9 cellular contexts compared by ENCODE assay signal in the genomic region with DNA sequence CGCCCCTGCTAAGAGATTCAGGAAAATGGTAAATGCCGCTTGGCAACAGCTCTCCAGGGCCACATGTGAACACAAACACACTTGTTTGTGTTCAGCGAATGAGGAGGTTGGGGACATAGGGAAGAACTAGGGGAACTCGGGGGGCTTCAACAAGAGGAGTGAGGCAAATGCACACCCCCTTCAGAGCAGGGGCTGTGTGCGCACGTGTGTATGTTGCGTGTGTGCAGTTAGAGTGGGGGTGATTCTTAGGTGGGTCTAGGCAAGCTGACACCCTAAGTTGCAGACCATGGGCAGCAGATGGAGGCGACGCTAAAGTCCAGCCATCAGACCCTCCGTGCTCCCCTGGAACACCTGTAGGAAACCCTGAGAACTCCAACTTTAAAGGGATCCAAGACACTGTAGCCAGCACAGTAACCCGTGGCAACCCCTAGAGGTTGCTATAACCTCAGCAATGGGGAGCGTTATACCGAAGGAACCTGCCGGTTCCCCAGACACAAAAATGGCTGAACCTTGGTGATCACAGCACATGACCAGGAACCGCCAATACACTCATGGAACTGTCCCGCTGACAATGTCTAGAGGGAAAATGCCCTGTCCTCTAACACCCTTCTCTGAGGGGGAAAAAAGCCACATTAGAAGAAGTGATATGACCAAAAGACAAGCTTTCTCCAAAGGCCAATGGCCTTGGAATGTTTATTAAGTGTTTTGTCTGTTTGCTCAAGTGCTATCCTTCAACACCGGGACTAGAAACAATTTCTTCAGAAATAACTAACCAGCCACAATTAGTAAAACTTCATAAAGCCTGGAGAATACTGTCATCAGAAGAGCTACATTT.
DNase-seq lines count a peak whose midpoint lies in the region; ATAC-seq and TF ChIP-seq lines count a peak whose summit lies in the region.
"Had no signal": no experiment of that assay in that cellular context is flagged by ENCODE, and none has a peak within 500 bp of the region (broad histone marks: within the 10 kb centered on the region; RNA-seq: fewer than 3 reads in every experiment).

No MANE protein-coding gene starts in this region.

- H3K9me3 ChIP-seq in testis: no peaks in the 10 kb centered on the region

- TF ChIP-seq CTCF in kidney epithelial cell (IDR thresholded peaks at IDR 0.05; ENCODE audit: insufficient read depth, low read length, poor library complexity, severe bottlenecking) (peak; percentile 81), testis (IDR thresholded peaks at IDR 0.05) (peak; percentile 53 to 57 (median 55))

- no peak overlapping the region for H3K27ac Mint-ChIP-seq in central memory CD8-positive, alpha-beta T cell (ENCODE audit: low read depth)
- H3K27ac Mint-ChIP-seq in stimulated activated memory B cell treated with anti-CD40 and anti-IgM and Interleukin-4, amounts not matched to agents 10 μg/mL and 1 μg/mL and 100 μg/mL, for 72 hours: no peak overlapping the region
- H3K27ac Mint-ChIP-seq: T-helper 1 cell treated with Interleukin-12 subunit alpha and Interleukin-12 subunit beta and Interleukin-4 antibody, amounts not matched to agents 30 μg/mL and 1 μg/mL, for 36 hours had no signal

- H3K27me3 Mint-ChIP-seq in central memory CD8-positive, alpha-beta T cell: no peaks in the 10 kb centered on the region
- H3K27me3 Mint-ChIP-seq in stimulated activated memory B cell treated with anti-CD40 and anti-IgM and Interleukin-4, amounts not matched to agents 10 μg/mL and 1 μg/mL and 100 μg/mL, for 72 hours: no peaks in the 10 kb centered on the region

- intact Hi-C loops in testis (cut with DNase I; ENCODE audit: low total_unique reads): no loop called here

- ATAC-seq in central memory CD8-positive, alpha-beta T cell (replicated peaks; ENCODE audit: extremely low read depth, poor library complexity, severe bottlenecking): peak; percentile 40
- no peak for ATAC-seq in GM19328 (IDR thresholded peaks at IDR 0.05; ENCODE audit: unreplicated experiment)
- no peak for ATAC-seq in stimulated activated memory B cell treated with anti-CD40 and anti-IgM and Interleukin-4, amounts not matched to agents 10 μg/mL and 1 μg/mL and 100 μg/mL, for 72 hours

- H3K27me3 ChIP-seq in kidney epithelial cell (ENCODE audit: control insufficient read depth, insufficient read depth, low read length) (no peaks in the 10 kb centered on the region), testis (no peaks in the 10 kb centered on the region)

- peaks cover 1% of the 10 kb centered on the region for H3K36me3 Mint-ChIP-seq in central memory CD8-positive, alpha-beta T cell (ENCODE audit: insufficient read depth)
- H3K36me3 Mint-ChIP-seq in stimulated activated memory B cell treated with anti-CD40 and anti-IgM and Interleukin-4, amounts not matched to agents 10 μg/mL and 1 μg/mL and 100 μg/mL, for 72 hours: peaks cover 26% of the 10 kb centered on the region

- no peak overlapping the region for H3K4me3 ChIP-seq in kidney epithelial cell (ENCODE audit: low read depth, low read length)
- no peak overlapping the region for H3K4me3 ChIP-seq in testis

- no peak overlapping the region for H3K4me3 Mint-ChIP-seq in central memory CD8-positive, alpha-beta T cell
- H3K4me3 Mint-ChIP-seq in stimulated activated memory B cell treated with anti-CD40 and anti-IgM and Interleukin-4, amounts not matched to agents 10 μg/mL and 1 μg/mL and 100 μg/mL, for 72 hours: no peak overlapping the region
- H3K4me3 Mint-ChIP-seq: T-helper 1 cell treated with Interleukin-12 subunit alpha and Interleukin-12 subunit beta and Interleukin-4 antibody, amounts not matched to agents 30 μg/mL and 1 μg/mL, for 36 hours had no signal

- TF ChIP-seq POLR2A in testis (IDR thresholded peaks at IDR 0.05): no peak

- DNase-seq in ELR (ENCODE audit: low read depth): peak; percentile 84
- peak; percentile 69 for DNase-seq in HCEC 1CT
- DNase-seq in NCI-H524 treated with DMSO at 0.1 percent for 48 hours (lab: John Stamatoyannopoulos, UW): peak; percentile 3
- DNase-seq in central memory CD8-positive, alpha-beta T cell (ENCODE audit: low spot score in 2 of 2): no peak
- peak; percentile 32 for DNase-seq in kidney epithelial cell (ENCODE audit: low read depth)
- DNase-seq in testis: peak; percentile 60

- no peaks in the 10 kb centered on the region for H3K4me1 Mint-ChIP-seq in central memory CD8-positive, alpha-beta T cell
- H3K4me1 Mint-ChIP-seq in stimulated activated memory B cell treated with anti-CD40 and anti-IgM and Interleukin-4, amounts not matched to agents 10 μg/mL and 1 μg/mL and 100 μg/mL, for 72 hours: no peaks in the 10 kb centered on the region

- peaks cover 20% of the 10 kb centered on the region for H3K9me3 Mint-ChIP-seq in central memory CD8-positive, alpha-beta T cell
- peaks cover 29% of the 10 kb centered on the region for H3K9me3 Mint-ChIP-seq in stimulated activated memory B cell treated with anti-CD40 and anti-IgM and Interleukin-4, amounts not matched to agents 10 μg/mL and 1 μg/mL and 100 μg/mL, for 72 hours

- 63 to 69% methylated on average over 15 to 17 of the region's 17 CpGs for WGBS in testis, 2 donors

- no peak overlapping the region for H3K27ac ChIP-seq in testis

- H3K4me1 ChIP-seq in testis: no peaks in the 10 kb centered on the region

- H3K36me3 ChIP-seq in kidney epithelial cell (ENCODE audit: control insufficient read depth, insufficient read depth, low read length) (no peaks in the 10 kb centered on the region), testis (ENCODE audit: low read depth, missing control alignments) (no peaks in the 10 kb centered on the region)

Comparison
In these comparisons a context has a peak if more than half of its experiments do, and no peak if none do; other contexts are left out.
1. DNase-seq: peak in ELR (single experiment), HCEC 1CT (single experiment), NCI-H524 treated with DMSO at 0.1 percent for 48 hours (single experiment), kidney epithelial cell (single experiment) and testis (single experiment); none in central memory CD8-positive, alpha-beta T cell (0 of 2).